Comparison of ENCODE assay signal across 8 cellular contexts in genomic region chr9:136109351-136110081, GRCh38. TPM values are rescaled to one million over a fixed set of nuclear protein-coding genes. Genes with fewer than 3 reads are reported as not detected.
DNase-seq lines count a peak whose midpoint lies in the region; ATAC-seq, FAIRE-seq and TF ChIP-seq lines count a peak whose summit lies in the region.

No MANE protein-coding gene starts in this region.

- CTCF ChIA-PET in T-cell (lab: Charles Lee): interaction anchor here (0.5 to 0.8 kb wide), 2 partner anchors 202 to 878 kb away, joined by 3 to 4 read pairs; partner anchors contain the start of gene CAMSAP1 (in 1 of the 2)

- H3K27ac Mint-ChIP-seq in T-cell: peak overlapping the region; percentile 92 to 96

- peaks cover 70 to 76% (median 73%) of the 10 kb centered on the region in 3 donors for H3K4me1 Mint-ChIP-seq in T-cell

- H3K4me3 ChIP-seq in left ventricle myocardium inferior: peak overlapping the region; percentile 63
- peak overlapping the region; percentile 8 to 26 for H3K4me3 ChIP-seq in uterus

- no peaks in the 10 kb centered on the region for H3K9me3 Mint-ChIP-seq in T-cell

- H3K9me3 ChIP-seq in left ventricle myocardium inferior (replicated peaks) (no peaks in the 10 kb centered on the region), uterus (no peaks in the 10 kb centered on the region)

- H3K36me3 ChIP-seq in left ventricle myocardium inferior (no peaks in the 10 kb centered on the region), uterus (no peaks in the 10 kb centered on the region)

- H3K4me1 ChIP-seq in left ventricle myocardium inferior (peaks cover 71% of the 10 kb centered on the region), uterus (peaks cover 0 to 20% of the 10 kb centered on the region in 2 donors)

- peak; percentile 87 for DNase-seq in GM12892 (ENCODE audit: insufficient read length)
- DNase-seq in NCI-H1436 (lab: John Stamatoyannopoulos, UW): peak; percentile 93
- peak; percentile 81 to 94 (median 88) for DNase-seq in T-cell
- peak; percentile 82 for DNase-seq in amniotic epithelial cell (ENCODE audit: low read depth)
- peak; percentile 92 for DNase-seq in left ventricle myocardium inferior
- DNase-seq in putamen (ENCODE audit: low spot score): peak; percentile 90
- peak; percentile 89 to 94 for DNase-seq in uterus

- POLR2A ChIA-PET in T-cell (lab: Charles Lee): no interaction called here

- H3K4me3 Mint-ChIP-seq in T-cell: peak overlapping the region; percentile 74 to 83 (median 77)

- peak; percentile 80 for ATAC-seq in HG02840 (IDR thresholded peaks at IDR 0.05; ENCODE audit: low FRiP score, unreplicated experiment)
- peak; percentile 89 to 96 (median 94) for ATAC-seq in T-cell (replicated peaks in 1 of 4)

- H3K36me3 Mint-ChIP-seq in T-cell: no peaks in the 10 kb centered on the region

- H3K27me3 ChIP-seq in left ventricle myocardium inferior (ENCODE audit: low read depth) (no peaks in the 10 kb centered on the region), uterus (no peaks in the 10 kb centered on the region)

- FAIRE-seq in GM12892 (lab: Jason Lieb, UNC): peak; percentile 97

- no peak for TF ChIP-seq CTCF in left ventricle myocardium inferior (IDR thresholded peaks at IDR 0.05; ENCODE audit: borderline replicate concordance)
- TF ChIP-seq CTCF in uterus (IDR thresholded peaks at IDR 0.05): peak in 2 of 4 experiments; percentile 17 to 21

- intact Hi-C loops in left ventricle myocardium inferior (cut with micrococcal nuclease): no loop called here
- intact Hi-C loops in uterus (cut with DNase I; ENCODE audit: low total_unique reads): no loop called here

- H3K27ac ChIP-seq in left ventricle myocardium inferior (replicated peaks): peak overlapping the region; percentile 86
- H3K27ac ChIP-seq in uterus: peak overlapping the region; percentile 64 to 76

- peak; percentile 66; the same call in 1 of the 2 replicates for TF ChIP-seq POLR2A in GM12892 (IDR thresholded peaks at IDR 0.05; ENCODE audit: low read depth, low read length)
- peak; percentile 21 to 36 for TF ChIP-seq POLR2A in uterus (IDR thresholded peaks at IDR 0.05)

- H3K27me3 Mint-ChIP-seq in T-cell: no peaks in the 10 kb centered on the region

RNA-seq across cellular contexts. Expression of gene TMEM250, which starts 9.2 kb away (rescaled TPM):
- 6.3 TPM for polyA plus RNA-seq in GM12892 (2012; ENCODE audit: missing spikeins)
- total RNA-seq in T-cell (10 to 100 TPM; 21.0 to 77.9 (median 63.0) TPM), left ventricle myocardium inferior (15.1 TPM), uterus (10 to 100 TPM; 14.7 to 42.0 (median 28.0) TPM)

RNA-seq across cellular contexts. Expression of gene NACC2, which starts 14.4 kb away (rescaled TPM):
- 0.04 TPM for polyA plus RNA-seq in GM12892 (2012; ENCODE audit: missing spikeins)
- total RNA-seq in T-cell: 10 to 100 TPM in 3 of 5 donors, 1 to 10 TPM in 2; 4.2 to 11.7 (median 11.3) TPM
- 29.5 TPM for total RNA-seq in left ventricle myocardium inferior
- 10 to 100 TPM in 3 of 4 donors, 1 to 10 TPM in 1; 8.2 to 57.5 (median 19.1) TPM for total RNA-seq in uterus

Comparison
In these comparisons a context has a peak if more than half of its experiments do, and no peak if none do; other contexts are left out.
1. Peak in every context shown above with its lines: DNase-seq, ATAC-seq, H3K4me3 ChIP-seq and H3K27ac ChIP-seq.